Comparison of ENCODE assay signal across 1 cellular context in genomic region chr15:41568350-41569017, GRCh38.
TF ChIP-seq lines count a peak whose summit lies in the region.

No MANE protein-coding gene starts in this region.

TF ChIP-seq in HepG2, 621 proteins besides CTCF, POLR2A, EP300 and RAD21 (continued from another document and continues in another):
- no peak for TF ChIP-seq ATF6 (CRISPR knock-in tag; conservative IDR thresholded peaks at IDR 0.05)
- peak; percentile 41; the same call in 1 of the 2 replicates for TF ChIP-seq KLF6 (CRISPR knock-in tag; IDR thresholded peaks at IDR 0.05)
- TF ChIP-seq THRA (CRISPR knock-in tag; IDR thresholded peaks at IDR 0.05; ENCODE audit: borderline replicate concordance), result peak; percentile 78
- TF ChIP-seq HOMEZ (CRISPR knock-in tag; IDR thresholded peaks at IDR 0.05; ENCODE audit: low read depth), result 0 out of 2 replicates have a peak, but pooled peaks have one; percentile 16
- no peak for TF ChIP-seq GPN1 (CRISPR knock-in tag; IDR thresholded peaks at IDR 0.05; ENCODE audit: borderline replicate concordance)
- peak; percentile 96 for TF ChIP-seq PRPF4 (IDR thresholded peaks at IDR 0.05; ENCODE audit: low read depth, low read length, poor library complexity, severe bottlenecking)
- no peak for TF ChIP-seq KLF9 (CRISPR knock-in tag; IDR thresholded peaks at IDR 0.05; ENCODE audit: low read depth)
- no peak for TF ChIP-seq HOXA7 (CRISPR knock-in tag; IDR thresholded peaks at IDR 0.05)
- peak; percentile 84 for TF ChIP-seq ZNF331 (CRISPR knock-in tag; IDR thresholded peaks at IDR 0.05)
- no peak for TF ChIP-seq ZNF704 (CRISPR knock-in tag; IDR thresholded peaks at IDR 0.05; ENCODE audit: borderline replicate concordance)
- no peak for TF ChIP-seq ZBTB42 (CRISPR knock-in tag; IDR thresholded peaks at IDR 0.05)
- TF ChIP-seq MIER3 (CRISPR knock-in tag; IDR thresholded peaks at IDR 0.05; ENCODE audit: borderline replicate concordance), result no peak; the same call in 1 of the 2 replicates
- peak; percentile 63; the same call in 1 of the 2 replicates for TF ChIP-seq SPEN (CRISPR knock-in tag; IDR thresholded peaks at IDR 0.05; ENCODE audit: low read depth)
- TF ChIP-seq ZBTB7A (CRISPR knock-in tag; IDR thresholded peaks at IDR 0.05), result peak; percentile 94
- TF ChIP-seq KDM4B (CRISPR knock-in tag; IDR thresholded peaks at IDR 0.05), result peak; percentile 61
- no peak for TF ChIP-seq SATB2 (CRISPR knock-in tag; IDR thresholded peaks at IDR 0.05)
- no peak for TF ChIP-seq LBX2 (CRISPR knock-in tag; IDR thresholded peaks at IDR 0.05; ENCODE audit: borderline replicate concordance)
- no peak for TF ChIP-seq AFF4 (CRISPR knock-in tag; IDR thresholded peaks at IDR 0.05)
- no peak for TF ChIP-seq ZNF790 (CRISPR knock-in tag; IDR thresholded peaks at IDR 0.05; ENCODE audit: borderline replicate concordance)
- no peak for TF ChIP-seq IRX3 (CRISPR knock-in tag; IDR thresholded peaks at IDR 0.05; ENCODE audit: borderline replicate concordance, low read depth)
- TF ChIP-seq ZBTB40 (IDR thresholded peaks at IDR 0.05), result no peak
- TF ChIP-seq ZBTB40 (CRISPR knock-in tag; IDR thresholded peaks at IDR 0.05), result peak; percentile 66
- no peak for TF ChIP-seq ZBTB21 (CRISPR knock-in tag; IDR thresholded peaks at IDR 0.05)
- TF ChIP-seq MZF1 (CRISPR knock-in tag; IDR thresholded peaks at IDR 0.05; ENCODE audit: borderline replicate concordance), result no peak
- TF ChIP-seq ZHX1 (CRISPR knock-in tag; IDR thresholded peaks at IDR 0.05; ENCODE audit: low read depth), result no peak
- peak; percentile 69 for TF ChIP-seq ZBTB43 (CRISPR knock-in tag; conservative IDR thresholded peaks at IDR 0.05)
- no peak for TF ChIP-seq KDM5B (CRISPR knock-in tag; IDR thresholded peaks at IDR 0.05; ENCODE audit: borderline replicate concordance)
- no peak for TF ChIP-seq CREBL2 (CRISPR knock-in tag; IDR thresholded peaks at IDR 0.05; ENCODE audit: borderline replicate concordance)
